Comparison of ENCODE assay signal across 8 cellular contexts in the genomic region with DNA sequence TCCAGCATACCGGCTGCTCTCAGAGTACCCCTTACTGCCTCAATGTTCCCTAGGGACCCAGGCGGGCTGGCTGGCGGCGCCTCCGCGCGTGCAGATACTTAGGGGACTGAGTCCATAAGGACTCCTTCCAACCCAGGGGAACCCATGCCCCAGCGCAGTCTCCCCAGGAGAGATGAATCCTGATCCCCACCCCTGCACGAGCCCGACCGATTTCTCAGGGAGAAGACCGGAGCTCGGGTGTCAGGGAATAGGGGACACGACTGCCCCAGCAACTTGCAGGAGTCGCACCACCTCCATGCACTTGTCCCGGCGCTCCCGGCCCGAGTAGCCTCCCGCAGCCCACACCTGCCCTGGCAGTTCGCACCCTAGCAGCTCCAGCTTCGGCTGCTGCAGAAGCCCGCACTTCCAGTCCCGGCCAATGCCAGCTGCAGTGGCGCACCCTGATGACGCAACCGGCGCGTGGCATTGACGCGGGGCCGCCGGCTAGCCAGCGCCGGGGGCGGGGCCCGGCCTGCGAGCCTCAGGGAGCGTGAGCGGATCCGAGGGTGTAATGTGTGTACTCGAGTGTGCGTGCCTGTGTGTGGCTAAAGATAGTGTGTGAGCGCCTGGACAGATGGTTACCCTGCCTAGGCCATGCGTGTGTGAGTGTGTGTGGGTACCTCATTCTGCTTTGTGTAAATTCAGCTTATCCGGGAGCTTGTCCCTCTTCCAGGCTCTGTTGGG. TPM values are rescaled to one million over a fixed set of nuclear protein-coding genes. Genes with fewer than 3 reads are reported as not detected.
DNase-seq lines count a peak whose midpoint lies in the region; FAIRE-seq and TF ChIP-seq lines count a peak whose summit lies in the region.

A gene with protein sequence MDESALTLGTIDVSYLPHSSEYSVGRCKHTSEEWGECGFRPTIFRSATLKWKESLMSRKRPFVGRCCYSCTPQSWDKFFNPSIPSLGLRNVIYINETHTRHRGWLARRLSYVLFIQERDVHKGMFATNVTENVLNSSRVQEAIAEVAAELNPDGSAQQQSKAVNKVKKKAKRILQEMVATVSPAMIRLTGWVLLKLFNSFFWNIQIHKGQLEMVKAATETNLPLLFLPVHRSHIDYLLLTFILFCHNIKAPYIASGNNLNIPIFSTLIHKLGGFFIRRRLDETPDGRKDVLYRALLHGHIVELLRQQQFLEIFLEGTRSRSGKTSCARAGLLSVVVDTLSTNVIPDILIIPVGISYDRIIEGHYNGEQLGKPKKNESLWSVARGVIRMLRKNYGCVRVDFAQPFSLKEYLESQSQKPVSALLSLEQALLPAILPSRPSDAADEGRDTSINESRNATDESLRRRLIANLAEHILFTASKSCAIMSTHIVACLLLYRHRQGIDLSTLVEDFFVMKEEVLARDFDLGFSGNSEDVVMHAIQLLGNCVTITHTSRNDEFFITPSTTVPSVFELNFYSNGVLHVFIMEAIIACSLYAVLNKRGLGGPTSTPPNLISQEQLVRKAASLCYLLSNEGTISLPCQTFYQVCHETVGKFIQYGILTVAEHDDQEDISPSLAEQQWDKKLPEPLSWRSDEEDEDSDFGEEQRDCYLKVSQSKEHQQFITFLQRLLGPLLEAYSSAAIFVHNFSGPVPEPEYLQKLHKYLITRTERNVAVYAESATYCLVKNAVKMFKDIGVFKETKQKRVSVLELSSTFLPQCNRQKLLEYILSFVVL (minus strand): TSS at position 437 of the 723 bp plus-strand sequence. CDS start 1,981 bp downstream, outside the sequence.

- H3K4me3 ChIP-seq in neutrophil (ENCODE audit: low read depth in 1 of 2, low read length in 1 of 2) = peak within 1 kb of the TSS; percentile 55 to 74

- no peak for FAIRE-seq in frontal cortex (lab: Jason Lieb, UNC)

- peak; percentile 97 for DNase-seq in ELF-1 (ENCODE audit: low read depth, low spot score)
- peak; percentile 80 for DNase-seq in GOT3 (lab: John Stamatoyannopoulos, UW)
- DNase-seq in LoVo (ENCODE audit: low spot score) = peak; percentile 91
- DNase-seq in SHP77 treated with DMSO at 0.1 percent for 48 hours (lab: John Stamatoyannopoulos, UW) = peak; percentile 74
- peak; percentile 95 to 99 (median 98) for DNase-seq in activated naive CD4-positive, alpha-beta T cell (lab: John Stamatoyannopoulos, UW)
- peak; percentile 80 to 89 for DNase-seq in frontal cortex (ENCODE audit: low spot score in 2 of 2)

- H3K36me3 ChIP-seq in neutrophil = peaks cover 7% of the 10 kb centered on the region

- no peaks in the 10 kb centered on the region for H3K9me3 ChIP-seq in neutrophil

- peaks cover 11% of the 10 kb centered on the region for H3K27me3 ChIP-seq in neutrophil

- no peak within 1 kb of the TSS for H3K27ac ChIP-seq in neutrophil

- peak; percentile 28 for TF ChIP-seq CTCF in neutrophil (IDR thresholded peaks at IDR 0.05)
- no peak for TF ChIP-seq CTCF in subcutaneous adipose tissue (IDR thresholded peaks at IDR 0.05; ENCODE audit: low read depth)

- peaks cover 10 to 13% of the 10 kb centered on the region in 2 experiments for H3K4me1 ChIP-seq in neutrophil (ENCODE audit: control insufficient read depth in 1 of 2, insufficient read depth in 1 of 2, low read depth in 1 of 2, low read length in 1 of 2)

RNA-seq across cellular contexts. Expression of the gene that starts here (rescaled TPM):
- total RNA-seq in frontal cortex (51.0 TPM), subcutaneous adipose tissue (1,000 to 10,000 TPM in 1 of 4 donors, 100 to 1,000 TPM in 2, 10 to 100 TPM in 1; 80.7 to 1,237 (median 198) TPM)
